1 cellular context compared by ENCODE assay signal in genomic region chr17:64385187-64386083, GRCh38.
A peak's percentile ranks its signal among the peaks of the same experiment; 100 is the strongest.
TF ChIP-seq lines count a peak whose summit lies in the region.

No MANE protein-coding gene starts in this region.

TF ChIP-seq in HepG2, 621 proteins besides CTCF, POLR2A, EP300 and RAD21 (continued from another document and continues in another):
- peak; percentile 64; the same call in 1 of the 2 replicates for TF ChIP-seq MEIS1 (CRISPR knock-in tag; IDR thresholded peaks at IDR 0.05; ENCODE audit: borderline replicate concordance)
- peak; percentile 55; the same call in 1 of the 2 replicates for TF ChIP-seq HNF1A (IDR thresholded peaks at IDR 0.05; ENCODE audit: low read depth)
- TF ChIP-seq HNF1A (CRISPR knock-in tag; IDR thresholded peaks at IDR 0.05; ENCODE audit: borderline replicate concordance) = peak; percentile 92; the same call in 1 of the 2 replicates
- peak; percentile 16; the same call in 1 of the 2 replicates for TF ChIP-seq ZNF354B (CRISPR knock-in tag; IDR thresholded peaks at IDR 0.05)
- TF ChIP-seq ZNF577 (CRISPR knock-in tag; IDR thresholded peaks at IDR 0.05; ENCODE audit: borderline replicate concordance, low read depth) = 0 out of 2 replicates have a peak, but pooled peaks have one; percentile 30
- no peak for TF ChIP-seq ZMAT5 (CRISPR knock-in tag; IDR thresholded peaks at IDR 0.05; ENCODE audit: borderline replicate concordance, low read depth)
- TF ChIP-seq, protein P1, sequence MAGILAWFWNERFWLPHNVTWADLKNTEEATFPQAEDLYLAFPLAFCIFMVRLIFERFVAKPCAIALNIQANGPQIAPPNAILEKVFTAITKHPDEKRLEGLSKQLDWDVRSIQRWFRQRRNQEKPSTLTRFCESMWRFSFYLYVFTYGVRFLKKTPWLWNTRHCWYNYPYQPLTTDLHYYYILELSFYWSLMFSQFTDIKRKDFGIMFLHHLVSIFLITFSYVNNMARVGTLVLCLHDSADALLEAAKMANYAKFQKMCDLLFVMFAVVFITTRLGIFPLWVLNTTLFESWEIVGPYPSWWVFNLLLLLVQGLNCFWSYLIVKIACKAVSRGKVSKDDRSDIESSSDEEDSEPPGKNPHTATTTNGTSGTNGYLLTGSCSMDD (CRISPR knock-in tag; IDR thresholded peaks at IDR 0.05) = no peak
- TF ChIP-seq, protein P2, sequence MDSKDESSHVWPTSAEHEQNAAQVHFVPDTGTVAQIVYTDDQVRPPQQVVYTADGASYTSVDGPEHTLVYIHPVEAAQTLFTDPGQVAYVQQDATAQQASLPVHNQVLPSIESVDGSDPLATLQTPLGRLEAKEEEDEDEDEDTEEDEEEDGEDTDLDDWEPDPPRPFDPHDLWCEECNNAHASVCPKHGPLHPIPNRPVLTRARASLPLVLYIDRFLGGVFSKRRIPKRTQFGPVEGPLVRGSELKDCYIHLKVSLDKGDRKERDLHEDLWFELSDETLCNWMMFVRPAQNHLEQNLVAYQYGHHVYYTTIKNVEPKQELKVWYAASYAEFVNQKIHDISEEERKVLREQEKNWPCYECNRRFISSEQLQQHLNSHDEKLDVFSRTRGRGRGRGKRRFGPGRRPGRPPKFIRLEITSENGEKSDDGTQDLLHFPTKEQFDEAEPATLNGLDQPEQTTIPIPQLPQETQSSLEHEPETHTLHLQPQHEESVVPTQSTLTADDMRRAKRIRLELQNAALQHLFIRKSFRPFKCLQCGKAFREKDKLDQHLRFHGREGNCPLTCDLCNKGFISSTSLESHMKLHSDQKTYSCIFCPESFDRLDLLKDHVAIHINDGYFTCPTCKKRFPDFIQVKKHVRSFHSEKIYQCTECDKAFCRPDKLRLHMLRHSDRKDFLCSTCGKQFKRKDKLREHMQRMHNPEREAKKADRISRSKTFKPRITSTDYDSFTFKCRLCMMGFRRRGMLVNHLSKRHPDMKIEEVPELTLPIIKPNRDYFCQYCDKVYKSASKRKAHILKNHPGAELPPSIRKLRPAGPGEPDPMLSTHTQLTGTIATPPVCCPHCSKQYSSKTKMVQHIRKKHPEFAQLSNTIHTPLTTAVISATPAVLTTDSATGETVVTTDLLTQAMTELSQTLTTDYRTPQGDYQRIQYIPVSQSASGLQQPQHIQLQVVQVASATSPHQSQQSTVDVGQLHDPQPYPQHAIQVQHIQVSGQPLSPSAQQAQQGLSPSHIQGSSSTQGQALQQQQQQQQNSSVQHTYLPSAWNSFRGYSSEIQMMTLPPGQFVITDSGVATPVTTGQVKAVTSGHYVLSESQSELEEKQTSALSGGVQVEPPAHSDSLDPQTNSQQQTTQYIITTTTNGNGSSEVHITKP (CRISPR knock-in tag; IDR thresholded peaks at IDR 0.05; ENCODE audit: low read depth) = peak; percentile 64
- TF ChIP-seq HDAC6 (IDR thresholded peaks at IDR 0.05; ENCODE audit: low read depth, low read length) = no peak
- TF ChIP-seq RFXANK (CRISPR knock-in tag; IDR thresholded peaks at IDR 0.05) = peak; percentile 68; the same call in 1 of the 2 replicates
- peak; percentile 85 for TF ChIP-seq BCL6 (CRISPR knock-in tag; IDR thresholded peaks at IDR 0.05)
- TF ChIP-seq MNT (IDR thresholded peaks at IDR 0.05) = peak; percentile 37; the same call in 1 of the 2 replicates
- TF ChIP-seq, protein P3, sequence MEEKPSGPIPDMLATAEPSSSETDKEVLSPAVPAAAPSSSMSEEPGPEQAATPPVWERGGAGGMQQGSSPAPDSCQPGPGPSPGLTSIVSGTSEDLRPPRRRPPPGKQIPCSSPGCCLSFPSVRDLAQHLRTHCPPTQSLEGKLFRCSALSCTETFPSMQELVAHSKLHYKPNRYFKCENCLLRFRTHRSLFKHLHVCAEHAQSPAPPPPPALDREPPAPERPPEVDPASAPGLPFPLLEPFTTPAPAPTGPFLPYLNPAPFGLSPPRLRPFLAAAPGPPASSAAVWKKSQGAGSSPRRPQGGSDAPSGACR (CRISPR knock-in tag; IDR thresholded peaks at IDR 0.05) = no peak
- TF ChIP-seq CEBPG (CRISPR knock-in tag; IDR thresholded peaks at IDR 0.05) = peak; percentile 56; the same call in 1 of the 2 replicates
- TF ChIP-seq, protein P4, sequence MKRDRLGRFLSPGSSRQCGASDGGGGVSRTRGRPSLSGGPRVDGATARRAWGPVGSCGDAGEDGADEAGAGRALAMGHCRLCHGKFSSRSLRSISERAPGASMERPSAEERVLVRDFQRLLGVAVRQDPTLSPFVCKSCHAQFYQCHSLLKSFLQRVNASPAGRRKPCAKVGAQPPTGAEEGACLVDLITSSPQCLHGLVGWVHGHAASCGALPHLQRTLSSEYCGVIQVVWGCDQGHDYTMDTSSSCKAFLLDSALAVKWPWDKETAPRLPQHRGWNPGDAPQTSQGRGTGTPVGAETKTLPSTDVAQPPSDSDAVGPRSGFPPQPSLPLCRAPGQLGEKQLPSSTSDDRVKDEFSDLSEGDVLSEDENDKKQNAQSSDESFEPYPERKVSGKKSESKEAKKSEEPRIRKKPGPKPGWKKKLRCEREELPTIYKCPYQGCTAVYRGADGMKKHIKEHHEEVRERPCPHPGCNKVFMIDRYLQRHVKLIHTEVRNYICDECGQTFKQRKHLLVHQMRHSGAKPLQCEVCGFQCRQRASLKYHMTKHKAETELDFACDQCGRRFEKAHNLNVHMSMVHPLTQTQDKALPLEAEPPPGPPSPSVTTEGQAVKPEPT (CRISPR knock-in tag; IDR thresholded peaks at IDR 0.05; ENCODE audit: low read depth) = 0 out of 2 replicates have a peak, but pooled peaks have one; percentile 70
- TF ChIP-seq RFX5 (IDR thresholded peaks at IDR 0.05; ENCODE audit: low read depth, low read length) = no peak
- TF ChIP-seq ZNF616 (CRISPR knock-in tag; IDR thresholded peaks at IDR 0.05; ENCODE audit: low read depth) = 0 out of 2 replicates have a peak, but pooled peaks have one; percentile 68
- TF ChIP-seq HNF4A (CRISPR knock-in tag; IDR thresholded peaks at IDR 0.05) = peak; percentile 83
- peak; percentile 97 for TF ChIP-seq AHDC1 (CRISPR knock-in tag; IDR thresholded peaks at IDR 0.05; ENCODE audit: borderline replicate concordance)
- TF ChIP-seq DMTF1 (CRISPR knock-in tag; IDR thresholded peaks at IDR 0.05) = no peak
- TF ChIP-seq HDAC1 (CRISPR knock-in tag; IDR thresholded peaks at IDR 0.05) = peak; percentile 91
- TF ChIP-seq ZNF768 (CRISPR knock-in tag; IDR thresholded peaks at IDR 0.05) = peak; percentile 63; the same call in 1 of the 2 replicates
- TF ChIP-seq ZNF468 (CRISPR knock-in tag; IDR thresholded peaks at IDR 0.05) = no peak
- TF ChIP-seq PITX1 (CRISPR knock-in tag; IDR thresholded peaks at IDR 0.05) = peak; percentile 73
- TF ChIP-seq, protein P5, sequence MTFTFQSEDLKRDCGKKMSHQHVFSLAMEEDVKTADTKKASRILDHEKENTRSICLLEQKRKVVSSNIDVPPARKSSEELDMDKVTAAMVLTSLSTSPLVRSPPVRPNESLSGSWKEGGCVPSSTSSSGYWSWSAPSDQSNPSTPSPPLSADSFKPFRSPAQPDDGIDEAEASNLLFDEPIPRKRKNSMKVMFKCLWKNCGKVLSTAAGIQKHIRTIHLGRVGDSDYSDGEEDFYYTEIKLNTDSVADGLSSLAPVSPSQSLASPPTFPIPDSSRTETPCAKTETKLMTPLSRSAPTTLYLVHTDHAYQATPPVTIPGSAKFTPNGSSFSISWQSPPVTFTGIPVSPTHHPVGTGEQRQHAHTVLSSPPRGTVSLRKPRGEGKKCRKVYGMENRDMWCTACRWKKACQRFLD (CRISPR knock-in tag; IDR thresholded peaks at IDR 0.05; ENCODE audit: borderline replicate concordance) = no peak; the same call in 1 of the 2 replicates
- TF ChIP-seq TERF1 (CRISPR knock-in tag; IDR thresholded peaks at IDR 0.05) = no peak
- no peak for TF ChIP-seq SRF (IDR thresholded peaks at IDR 0.05; ENCODE audit: low read depth, low read length)
